8 cellular contexts compared by ENCODE assay signal in the genomic region with DNA sequence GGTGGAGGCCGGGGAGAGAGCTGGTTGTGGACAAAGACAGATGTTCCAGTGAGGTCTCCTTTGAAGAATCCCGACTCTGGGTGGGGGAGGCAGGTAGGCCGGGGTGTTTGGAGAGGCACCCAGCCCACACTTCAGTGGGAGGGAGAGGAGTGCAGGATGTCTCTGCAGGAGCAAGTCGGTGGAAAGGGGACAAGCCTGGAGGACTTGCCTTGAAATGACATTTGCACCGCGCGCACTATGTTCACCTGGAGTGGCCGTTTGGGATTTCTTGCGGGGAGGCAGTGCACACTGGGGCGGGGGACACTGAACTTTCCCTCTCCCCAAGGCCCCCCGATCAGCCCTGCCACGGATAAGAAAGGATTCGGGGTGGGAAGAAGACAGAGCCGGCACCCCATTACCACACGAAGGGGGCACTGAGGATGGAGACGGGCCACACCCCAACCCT.
A peak's percentile ranks its signal among the peaks of the same experiment; 100 is the strongest.
DNase-seq lines count a peak whose midpoint lies in the region; ATAC-seq and TF ChIP-seq lines count a peak whose summit lies in the region.

No MANE protein-coding gene starts in this region.

- peak overlapping the region; percentile 88 for H3K9ac ChIP-seq in NT2/D1 (ENCODE audit: insufficient read length, low read depth)
- peak overlapping the region; percentile 66 to 69 for H3K9ac ChIP-seq in duodenal mucosa (ENCODE audit: low read depth in 1 of 2, low read length in 2 of 2)
- H3K9ac ChIP-seq in muscle layer of colon (ENCODE audit: low read length), result peak overlapping the region; percentile 22

- H3K4me1 ChIP-seq in NT2/D1 (ENCODE audit: insufficient read depth, insufficient read length) (peaks cover 18% of the 10 kb centered on the region), duodenal mucosa (ENCODE audit: control insufficient read depth in 1 of 2, insufficient read depth in 2 of 2, low read length in 2 of 2) (peaks cover 17 to 20% of the 10 kb centered on the region in 2 donors), muscle layer of colon (ENCODE audit: insufficient read depth, low read length) (peaks cover 13% of the 10 kb centered on the region)

- no peak for TF ChIP-seq CTCF in AG09309 (IDR thresholded peaks at IDR 0.05; ENCODE audit: control insufficient read depth, insufficient read depth, low read depth, low read length, missing control alignments)

- ATAC-seq in GM19351 (IDR thresholded peaks at IDR 0.05; ENCODE audit: unreplicated experiment), result no peak

- H3K36me3 ChIP-seq in NT2/D1 (ENCODE audit: insufficient read depth, insufficient read length, low read length) (peaks cover 12% of the 10 kb centered on the region), duodenal mucosa (ENCODE audit: control insufficient read depth in 1 of 2, insufficient read depth in 2 of 2, low read length in 2 of 2) (no peaks in the 10 kb centered on the region), muscle layer of colon (ENCODE audit: insufficient read depth, low read length) (peaks cover 4% of the 10 kb centered on the region)

- H3K4me3 ChIP-seq in AG09309 (ENCODE audit: control insufficient read depth, low read depth, low read length) (peak overlapping the region; percentile 70), NT2/D1 (ENCODE audit: insufficient read length, low read depth) (peak overlapping the region; percentile 55), duodenal mucosa (ENCODE audit: low read depth in 1 of 2, low read length in 2 of 2) (peak overlapping the region; percentile 71 to 73), muscle layer of colon (ENCODE audit: low read depth in 1 of 2, low read length in 2 of 2) (peak overlapping the region; percentile 61 to 69)

- H3K27ac ChIP-seq in duodenal mucosa (ENCODE audit: low read depth, low read length) (peak overlapping the region; percentile 42), muscle layer of colon (ENCODE audit: low read depth, low read length) (peak overlapping the region; percentile 84)

- H3K9me3 ChIP-seq in NT2/D1 (ENCODE audit: insufficient read depth, low read length) (no peaks in the 10 kb centered on the region), duodenal mucosa (ENCODE audit: control insufficient read depth in 1 of 2, low read length in 2 of 2) (no peaks in the 10 kb centered on the region), muscle layer of colon (ENCODE audit: low read length) (no peaks in the 10 kb centered on the region)

- DNase-seq in AG09309 (ENCODE audit: low read depth) (no peak), NT2/D1 (ENCODE audit: low read depth, low spot score) (no peak), GDM1 (lab: John Stamatoyannopoulos, UW) (no peak), NCI-H510A treated with DMSO at 0.1 percent for 48 hours (lab: John Stamatoyannopoulos, UW) (no peak), Ammon's horn (ENCODE audit: low spot score) (no peak)

- H3K27me3 ChIP-seq in NT2/D1 (ENCODE audit: insufficient read depth, insufficient read length) (peaks cover 26% of the 10 kb centered on the region), duodenal mucosa (ENCODE audit: control insufficient read depth in 1 of 2, insufficient read depth in 2 of 2, low read length in 2 of 2) (peaks cover 0 to 4% of the 10 kb centered on the region in 2 donors), muscle layer of colon (ENCODE audit: control insufficient read depth in 1 of 2, insufficient read depth in 2 of 2, low read length in 2 of 2) (no peaks in the 10 kb centered on the region)

Comparison
In these comparisons a context has a peak if more than half of its experiments do, and no peak if none do; other contexts are left out.
1. H3K9ac ChIP-seq: peak in every context shown above with its lines; median percentile 88 in NT2/D1; 68 in duodenal mucosa; 22 in muscle layer of colon.